ENCODE assay signal across 1 cellular context in the genomic region with DNA sequence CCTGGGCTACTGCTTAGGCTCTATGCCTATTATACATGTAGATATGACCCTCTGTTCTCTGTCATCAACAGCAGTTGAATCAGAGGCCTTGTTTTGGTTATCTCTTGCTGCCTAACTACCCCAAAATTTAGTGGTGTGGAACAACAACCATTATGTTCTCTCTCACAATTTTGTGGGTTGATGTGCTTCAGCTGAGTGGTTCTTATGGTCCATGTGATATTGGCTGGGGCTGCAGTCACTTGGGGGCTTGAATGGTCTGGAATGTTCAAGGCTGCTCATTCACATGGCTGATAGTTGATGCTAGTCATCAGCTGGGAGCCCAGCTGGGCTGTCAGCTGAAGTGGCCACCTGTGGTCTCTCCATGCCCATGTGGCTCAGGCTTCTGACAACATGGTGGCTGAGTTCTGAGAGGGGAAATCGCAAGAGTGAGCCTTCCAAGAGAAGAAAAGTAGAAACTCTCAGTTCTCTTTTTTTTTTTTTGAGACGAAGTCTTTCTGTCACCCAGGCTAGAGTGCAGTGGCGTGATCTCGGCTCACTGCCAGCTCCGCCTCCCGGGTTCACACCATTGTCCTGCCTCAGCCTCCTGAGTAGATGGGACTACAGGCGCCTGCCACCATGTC.
TF ChIP-seq lines count a peak whose summit lies in the region.

No MANE protein-coding gene starts in this region.

TF ChIP-seq in GM23338, 12 proteins besides CTCF, POLR2A, EP300 and RAD21 (continued from another document):
- TF ChIP-seq, protein P1, sequence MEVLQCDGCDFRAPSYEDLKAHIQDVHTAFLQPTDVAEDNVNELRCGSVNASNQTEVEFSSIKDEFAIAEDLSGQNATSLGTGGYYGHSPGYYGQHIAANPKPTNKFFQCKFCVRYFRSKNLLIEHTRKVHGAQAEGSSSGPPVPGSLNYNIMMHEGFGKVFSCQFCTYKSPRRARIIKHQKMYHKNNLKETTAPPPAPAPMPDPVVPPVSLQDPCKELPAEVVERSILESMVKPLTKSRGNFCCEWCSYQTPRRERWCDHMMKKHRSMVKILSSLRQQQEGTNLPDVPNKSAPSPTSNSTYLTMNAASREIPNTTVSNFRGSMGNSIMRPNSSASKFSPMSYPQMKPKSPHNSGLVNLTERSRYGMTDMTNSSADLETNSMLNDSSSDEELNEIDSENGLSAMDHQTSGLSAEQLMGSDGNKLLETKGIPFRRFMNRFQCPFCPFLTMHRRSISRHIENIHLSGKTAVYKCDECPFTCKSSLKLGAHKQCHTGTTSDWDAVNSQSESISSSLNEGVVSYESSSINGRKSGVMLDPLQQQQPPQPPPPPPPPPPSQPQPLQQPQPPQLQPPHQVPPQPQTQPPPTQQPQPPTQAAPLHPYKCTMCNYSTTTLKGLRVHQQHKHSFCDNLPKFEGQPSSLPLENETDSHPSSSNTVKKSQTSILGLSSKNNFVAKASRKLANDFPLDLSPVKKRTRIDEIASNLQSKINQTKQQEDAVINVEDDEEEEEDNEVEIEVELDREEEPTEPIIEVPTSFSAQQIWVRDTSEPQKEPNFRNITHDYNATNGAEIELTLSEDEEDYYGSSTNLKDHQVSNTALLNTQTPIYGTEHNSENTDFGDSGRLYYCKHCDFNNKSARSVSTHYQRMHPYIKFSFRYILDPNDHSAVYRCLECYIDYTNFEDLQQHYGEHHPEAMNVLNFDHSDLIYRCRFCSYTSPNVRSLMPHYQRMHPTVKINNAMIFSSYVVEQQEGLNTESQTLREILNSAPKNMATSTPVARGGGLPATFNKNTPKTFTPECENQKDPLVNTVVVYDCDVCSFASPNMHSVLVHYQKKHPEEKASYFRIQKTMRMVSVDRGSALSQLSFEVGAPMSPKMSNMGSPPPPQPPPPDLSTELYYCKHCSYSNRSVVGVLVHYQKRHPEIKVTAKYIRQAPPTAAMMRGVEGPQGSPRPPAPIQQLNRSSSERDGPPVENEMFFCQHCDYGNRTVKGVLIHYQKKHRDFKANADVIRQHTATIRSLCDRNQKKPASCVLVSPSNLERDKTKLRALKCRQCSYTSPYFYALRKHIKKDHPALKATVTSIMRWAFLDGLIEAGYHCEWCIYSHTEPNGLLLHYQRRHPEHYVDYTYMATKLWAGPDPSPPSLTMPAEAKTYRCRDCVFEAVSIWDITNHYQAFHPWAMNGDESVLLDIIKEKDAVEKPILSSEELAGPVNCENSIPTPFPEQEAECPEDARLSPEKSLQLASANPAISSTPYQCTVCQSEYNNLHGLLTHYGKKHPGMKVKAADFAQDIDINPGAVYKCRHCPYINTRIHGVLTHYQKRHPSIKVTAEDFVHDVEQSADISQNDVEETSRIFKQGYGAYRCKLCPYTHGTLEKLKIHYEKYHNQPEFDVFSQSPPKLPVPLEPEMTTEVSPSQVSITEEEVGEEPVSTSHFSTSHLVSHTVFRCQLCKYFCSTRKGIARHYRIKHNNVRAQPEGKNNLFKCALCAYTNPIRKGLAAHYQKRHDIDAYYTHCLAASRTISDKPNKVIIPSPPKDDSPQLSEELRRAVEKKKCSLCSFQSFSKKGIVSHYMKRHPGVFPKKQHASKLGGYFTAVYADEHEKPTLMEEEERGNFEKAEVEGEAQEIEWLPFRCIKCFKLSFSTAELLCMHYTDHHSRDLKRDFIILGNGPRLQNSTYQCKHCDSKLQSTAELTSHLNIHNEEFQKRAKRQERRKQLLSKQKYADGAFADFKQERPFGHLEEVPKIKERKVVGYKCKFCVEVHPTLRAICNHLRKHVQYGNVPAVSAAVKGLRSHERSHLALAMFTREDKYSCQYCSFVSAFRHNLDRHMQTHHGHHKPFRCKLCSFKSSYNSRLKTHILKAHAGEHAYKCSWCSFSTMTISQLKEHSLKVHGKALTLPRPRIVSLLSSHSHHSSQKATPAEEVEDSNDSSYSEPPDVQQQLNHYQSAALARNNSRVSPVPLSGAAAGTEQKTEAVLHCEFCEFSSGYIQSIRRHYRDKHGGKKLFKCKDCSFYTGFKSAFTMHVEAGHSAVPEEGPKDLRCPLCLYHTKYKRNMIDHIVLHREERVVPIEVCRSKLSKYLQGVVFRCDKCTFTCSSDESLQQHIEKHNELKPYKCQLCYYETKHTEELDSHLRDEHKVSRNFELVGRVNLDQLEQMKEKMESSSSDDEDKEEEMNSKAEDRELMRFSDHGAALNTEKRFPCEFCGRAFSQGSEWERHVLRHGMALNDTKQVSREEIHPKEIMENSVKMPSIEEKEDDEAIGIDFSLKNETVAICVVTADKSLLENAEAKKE (CRISPR knock-in tag; IDR thresholded peaks at IDR 0.05): no peak
- TF ChIP-seq ZNF331 (CRISPR knock-in tag; IDR thresholded peaks at IDR 0.05; ENCODE audit: low read depth) (no peak), ZNF114 (CRISPR knock-in tag; IDR thresholded peaks at IDR 0.05) (no peak), STAT1 (IDR thresholded peaks at IDR 0.05; ENCODE audit: unreplicated experiment) (no peak)
